ENCODE assay signal across 8 cellular contexts in the genomic region with DNA sequence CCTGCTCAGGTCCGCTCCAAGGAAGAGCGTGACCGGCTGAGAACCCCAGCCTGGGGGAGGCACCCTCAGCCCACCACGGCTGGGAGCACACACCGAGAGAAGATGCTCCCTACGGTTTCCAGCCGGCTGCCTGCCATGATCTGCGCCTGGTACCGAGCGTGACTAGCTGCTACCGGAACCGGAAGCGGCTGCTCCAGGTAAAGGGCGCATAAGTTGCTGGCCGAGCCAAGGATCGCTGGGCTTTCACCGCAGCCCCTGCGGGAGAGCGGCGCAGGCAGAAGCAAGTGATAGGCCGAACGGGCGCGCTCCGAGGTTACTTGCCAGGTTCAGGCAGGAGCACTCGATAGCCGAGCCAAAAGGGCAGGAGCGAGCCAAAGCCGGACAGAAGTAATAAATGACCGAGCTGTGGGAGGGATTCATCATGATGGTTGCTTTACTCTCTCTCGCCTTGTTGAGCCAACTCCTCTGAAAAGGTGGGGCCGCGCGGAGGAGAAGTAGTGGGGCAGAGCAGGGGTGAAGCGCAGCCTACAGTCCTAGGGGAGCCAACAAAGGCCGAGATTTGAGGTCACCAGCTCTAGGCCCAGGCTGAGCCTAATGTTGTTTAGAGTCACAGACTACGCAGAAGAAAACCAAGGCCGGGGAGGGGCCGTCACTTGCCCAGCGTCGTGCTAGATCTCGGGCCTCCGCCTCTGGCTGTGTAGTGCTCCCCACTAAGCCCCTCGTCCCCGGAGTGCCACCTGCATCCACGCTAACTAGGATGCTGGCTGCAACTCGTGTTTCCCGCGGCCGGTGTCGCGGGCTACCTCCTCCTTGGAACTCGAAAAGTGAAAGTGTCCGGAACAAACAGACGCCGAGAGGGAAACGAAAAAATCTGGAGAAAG. TPM values are rescaled to one million over a fixed set of nuclear protein-coding genes. Genes with fewer than 3 reads are reported as not detected.
A peak's percentile ranks its signal among the peaks of the same experiment; 100 is the strongest.
DNase-seq lines count a peak whose midpoint lies in the region; FAIRE-seq and TF ChIP-seq lines count a peak whose summit lies in the region.

A gene (minus strand): TSS at position 171 of the 881 bp plus-strand sequence. CDS start 34 bp downstream, at position 137.

- DNase-seq in GF-D8 (lab: John Stamatoyannopoulos, UW): peak; percentile 94
- peak; percentile 97 for DNase-seq in HEK293T (ENCODE audit: extremely low spot score)
- DNase-seq in MV-4-11 (lab: John Stamatoyannopoulos, UW): peak; percentile 99
- peak; percentile 99 for DNase-seq in SK-MEL-5 (ENCODE audit: low read depth, low spot score)
- DNase-seq in activated naive CD4-positive, alpha-beta T cell treated with Interleukin-2 at 50 U/mL for 16 hours: peak; percentile 98
- peak; percentile 88 to 93 for DNase-seq in frontal cortex (ENCODE audit: low spot score in 2 of 2)
- peak; percentile 99 for DNase-seq in superior temporal gyrus (ENCODE audit: extremely low spot score)

- peak within 1 kb of the TSS; percentile 90 for H3K27ac ChIP-seq in neutrophil

- H3K9me3 ChIP-seq in neutrophil: no peaks in the 10 kb centered on the region

- no peaks in the 10 kb centered on the region for H3K27me3 ChIP-seq in neutrophil

- CTCF ChIA-PET in HEK293T (lab: Yijun Ruan, JAX): interaction anchor here (0.6 to 2.3 kb wide), 3 partner anchors 9 to 16 kb away, joined by 4 to 10 read pairs (median 9); no protein-coding TSS in a partner anchor

- H3K4me1 ChIP-seq in neutrophil (ENCODE audit: control insufficient read depth in 1 of 2, insufficient read depth in 1 of 2, low read depth in 1 of 2, low read length in 1 of 2): peaks cover 42% of the 10 kb centered on the region in 2 experiments

- in situ Hi-C loops in SK-MEL-5 (cut with HindIII; ENCODE audit: low pct_unique_long_range_greater_than_20kb, low sequenced_read_pairs): loop anchor here (10.0 kb wide), 1 partner anchor 125 kb away; no protein-coding TSS in a partner anchor

- FAIRE-seq in frontal cortex (lab: Jason Lieb, UNC): no peak

- POLR2A ChIA-PET in HEK293T (lab: Yijun Ruan, JAX): interaction anchor here (0.7 to 3.3 kb wide), 18 partner anchors 9 to 245 kb away, joined by 3 to 25 read pairs (median 4); a partner anchor contains a TSS

- peak; percentile 82 for TF ChIP-seq CTCF in neutrophil (IDR thresholded peaks at IDR 0.05)

- H3K36me3 ChIP-seq in neutrophil: peaks cover 4% of the 10 kb centered on the region

- H3K4me3 ChIP-seq in neutrophil (ENCODE audit: low read depth in 1 of 2, low read length in 1 of 2): peak within 1 kb of the TSS; percentile 69 to 76

TF ChIP-seq in HEK293T, 16 proteins besides CTCF, POLR2A, EP300 and RAD21:
- TF ChIP-seq NFRKB (IDR thresholded peaks at IDR 0.05): no peak
- no peak; the same call in 1 of the 2 replicates for TF ChIP-seq CTBP1 (IDR thresholded peaks at IDR 0.05; ENCODE audit: borderline replicate concordance)
- no peak for TF ChIP-seq TARDBP (IDR thresholded peaks at IDR 0.05)
- TF ChIP-seq L3MBTL2 (conservative IDR thresholded peaks at IDR 0.05): peak; percentile 80
- TF ChIP-seq LEF1 (IDR thresholded peaks at IDR 0.05; ENCODE audit: borderline replicate concordance): no peak
- peak; percentile 97 for TF ChIP-seq FOXM1 (IDR thresholded peaks at IDR 0.05; ENCODE audit: borderline replicate concordance)
- TF ChIP-seq ZNF384 (IDR thresholded peaks at IDR 0.05): no peak
- no peak for TF ChIP-seq SUZ12 (IDR thresholded peaks at IDR 0.05)
- no peak for TF ChIP-seq FOXA1 (IDR thresholded peaks at IDR 0.05)
- peak; percentile 95 for TF ChIP-seq ELF4 (IDR thresholded peaks at IDR 0.05)
- no peak for TF ChIP-seq BHLHE40 (IDR thresholded peaks at IDR 0.05; ENCODE audit: borderline replicate concordance)
- no peak for TF ChIP-seq FOXK2 (IDR thresholded peaks at IDR 0.05)
- TF ChIP-seq ARNT (IDR thresholded peaks at IDR 0.05): peak; percentile 83
- no peak for TF ChIP-seq HDGF (IDR thresholded peaks at IDR 0.05; ENCODE audit: borderline replicate concordance)
- TF ChIP-seq SP1 (IDR thresholded peaks at IDR 0.05): no peak
- TF ChIP-seq, protein P1, sequence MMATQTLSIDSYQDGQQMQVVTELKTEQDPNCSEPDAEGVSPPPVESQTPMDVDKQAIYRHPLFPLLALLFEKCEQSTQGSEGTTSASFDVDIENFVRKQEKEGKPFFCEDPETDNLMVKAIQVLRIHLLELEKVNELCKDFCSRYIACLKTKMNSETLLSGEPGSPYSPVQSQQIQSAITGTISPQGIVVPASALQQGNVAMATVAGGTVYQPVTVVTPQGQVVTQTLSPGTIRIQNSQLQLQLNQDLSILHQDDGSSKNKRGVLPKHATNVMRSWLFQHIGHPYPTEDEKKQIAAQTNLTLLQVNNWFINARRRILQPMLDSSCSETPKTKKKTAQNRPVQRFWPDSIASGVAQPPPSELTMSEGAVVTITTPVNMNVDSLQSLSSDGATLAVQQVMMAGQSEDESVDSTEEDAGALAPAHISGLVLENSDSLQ (IDR thresholded peaks at IDR 0.05): peak; percentile 35; the same call in 1 of the 2 replicates

RNA-seq across cellular contexts. Expression of the gene that starts here (rescaled TPM):
- total RNA-seq in SK-MEL-5 (2014; rRNA removed; shearing (Covaris generic)): 87.3 and 95.4 TPM in 2 replicates
- polyA plus RNA-seq in SK-MEL-5 (2015; cell fraction: cytosol; rRNA removed): 54.4 and 63.9 TPM in 2 replicates
- 10.4 and 37.7 TPM in 2 replicates for polyA plus RNA-seq in SK-MEL-5 (2015; cell fraction: nucleus; rRNA removed)
- 30.2 TPM for total RNA-seq in frontal cortex

Comparison
In these comparisons a context has a peak if more than half of its experiments do, and no peak if none do; other contexts are left out.
1. Peak in every context shown above with its lines: DNase-seq, H3K4me3 ChIP-seq and H3K27ac ChIP-seq.